Comparison of ENCODE assay signal across 6 cellular contexts in genomic region chr6:41071501-41071922, GRCh38. TPM values are rescaled to one million over a fixed set of nuclear protein-coding genes. Genes with fewer than 3 reads are reported as not detected.
DNase-seq lines count a peak whose midpoint lies in the region; ATAC-seq and TF ChIP-seq lines count a peak whose summit lies in the region.

No MANE protein-coding gene starts in this region.

- CTCF ChIA-PET in AG04450 (lab: Charles Lee), result interaction anchor here (0.6 to 3.0 kb wide), 8 partner anchors 16 to 296 kb away, joined by 3 to 7 read pairs (median 4); no protein-coding TSS in a partner anchor

- POLR2A ChIA-PET in AG04450 (lab: Yijun Ruan, JAX), result no interaction called here

- H2AFZ ChIP-seq in osteoblast (ENCODE audit: low read length), result peak overlapping the region; percentile 95

- peak; percentile 16 for ATAC-seq in HG03469 (IDR thresholded peaks at IDR 0.05; ENCODE audit: unreplicated experiment)

- H3K36me3 ChIP-seq in osteoblast (ENCODE audit: insufficient read depth, low read length), result peaks cover 2% of the 10 kb centered on the region

- H3K4me1 ChIP-seq in osteoblast (ENCODE audit: insufficient read depth, low read length), result peaks cover 21% of the 10 kb centered on the region

- DNase-seq in AG04450 (ENCODE audit: low read depth, low spot score) (no peak), cardiac fibroblast (ENCODE audit: low read depth in 2 of 2) (no peak), osteoblast (ENCODE audit: insufficient read length, low spot score, missing footprints) (peak; percentile 42), CD1c-positive myeloid dendritic cell (ENCODE audit: extremely low spot score) (no peak), NCI-H82 treated with DMSO at 0.1 percent for 48 hours (lab: John Stamatoyannopoulos, UW; ENCODE audit: unreplicated experiment) (no peak)

- H3K4me3 ChIP-seq in AG04450 (ENCODE audit: low read depth, low read length) (peak overlapping the region; percentile 82), cardiac fibroblast (replicated peaks in 1 of 2; ENCODE audit: low read depth in 2 of 2, low read length in 2 of 2) (peak overlapping the region; percentile 79 to 84), osteoblast (ENCODE audit: insufficient read depth, low read length) (peak overlapping the region; percentile 87)

- H3K27ac ChIP-seq in AG04450 (ENCODE audit: low read depth, low read length) (peak overlapping the region; percentile 98), osteoblast (ENCODE audit: low read depth, low read length) (peak overlapping the region; percentile 94)

- peak overlapping the region; percentile 94 for H3K4me2 ChIP-seq in osteoblast (ENCODE audit: insufficient read depth, low read length)

- TF ChIP-seq CTCF in AG04450 (IDR thresholded peaks at IDR 0.05; ENCODE audit: low read depth, low read length) (no peak), cardiac fibroblast (IDR thresholded peaks at IDR 0.05; ENCODE audit: low read depth, low read length) (peak; percentile 5), osteoblast (IDR thresholded peaks at IDR 0.05; ENCODE audit: extremely low read depth, low read depth, low read length) (no peak)

- peaks cover 29% of the 10 kb centered on the region for H3K79me2 ChIP-seq in osteoblast (ENCODE audit: insufficient read depth, low read length)

- H3K9me3 ChIP-seq in AG04450 (ENCODE audit: control insufficient read depth, insufficient read depth, low read length) (no peaks in the 10 kb centered on the region), osteoblast (ENCODE audit: low read depth, low read length) (no peaks in the 10 kb centered on the region)

- peaks cover 7% of the 10 kb centered on the region for H4K20me1 ChIP-seq in osteoblast (ENCODE audit: insufficient read depth, low read length)

- H3K27me3 ChIP-seq in AG04450 (ENCODE audit: control insufficient read depth, insufficient read depth, low read length) (no peaks in the 10 kb centered on the region), osteoblast (ENCODE audit: insufficient read depth, low read length) (no peaks in the 10 kb centered on the region)

RNA-seq across cellular contexts. Expression of gene OARD1, which starts 0.6 kb away (rescaled TPM):
- 7.0 and 10.0 TPM in 2 replicates for polyA plus RNA-seq in AG04450 (2011; rRNA removed)
- polyA minus RNA-seq in AG04450 (2011; rRNA and poly(A)+ RNA removed), result 2.8 and 5.8 TPM in 2 replicates
- 7.2 and 7.7 TPM in 2 replicates for total RNA-seq in osteoblast

RNA-seq across cellular contexts. Expression of gene NFYA, which starts 1.3 kb away (rescaled TPM):
- 10.1 and 13.4 TPM in 2 replicates for polyA plus RNA-seq in AG04450 (2011; rRNA removed)
- 31.1 and 31.9 TPM in 2 replicates for polyA minus RNA-seq in AG04450 (2011; rRNA and poly(A)+ RNA removed)
- 8.0 and 9.4 TPM in 2 replicates for total RNA-seq in osteoblast

RNA-seq across cellular contexts. Expression of gene APOBEC2, which starts 18.5 kb away (rescaled TPM):
- polyA plus RNA-seq in AG04450 (2011; rRNA removed), result not detected in 2 replicates
- not detected in 2 replicates for polyA minus RNA-seq in AG04450 (2011; rRNA and poly(A)+ RNA removed)
- total RNA-seq in osteoblast, result not detected in 2 replicates

RNA-seq across cellular contexts. Expression of gene TSPO2, which starts 29.2 kb away (rescaled TPM):
- polyA plus RNA-seq in AG04450 (2011; rRNA removed), result not detected in 2 replicates
- not detected in 2 replicates for polyA minus RNA-seq in AG04450 (2011; rRNA and poly(A)+ RNA removed)
- not detected in 2 replicates for total RNA-seq in osteoblast

RNA-seq across cellular contexts. Expression of gene UNC5CL, which starts 32.5 kb away (rescaled TPM):
- 0.02 TPM in 2 replicates for polyA plus RNA-seq in AG04450 (2011; rRNA removed)
- polyA minus RNA-seq in AG04450 (2011; rRNA and poly(A)+ RNA removed), result not detected in 2 replicates
- total RNA-seq in osteoblast, result under 0.01 TPM in 1 of 2 replicates, not detected in the other
